ENCODE assay signal across 27 cellular contexts in genomic region chr10:127158663-127159062, GRCh38. TPM values are rescaled to one million over a fixed set of nuclear protein-coding genes. Genes with fewer than 3 reads are reported as not detected.
"Had no signal": no experiment of that assay in that cellular context is flagged by ENCODE, and none has a peak within 500 bp of the region (broad histone marks: within the 10 kb centered on the region; RNA-seq: fewer than 3 reads in every experiment).

No MANE protein-coding gene starts in this region.

- H3K27ac Mint-ChIP-seq: activated CD4-positive, alpha-beta memory T cell treated with anti-CD3 and anti-CD28 coated beads for 36 hours; activated naive CD4-positive, alpha-beta T cell treated with anti-CD3 and anti-CD28 coated beads for 36 hours; activated naive CD8-positive, alpha-beta T cell treated with anti-CD3 and anti-CD28 coated beads, Interleukin-2, amount 10 ng/mL, durations not matched to agents 7 days and 5 days; activated T-cell treated with anti-CD3 and anti-CD28 coated beads, Interleukin-2, amount 50 U/mL, for 72 hours; nephron; stimulated activated memory B cell treated with anti-CD40 and anti-IgM and Interleukin-4, amounts not matched to agents 10 μg/mL and 1 μg/mL and 100 μg/mL, for 72 hours; T-helper 17 cell had no signal

- DNase-seq: activated CD4-positive, alpha-beta memory T cell treated with anti-CD3 and anti-CD28 coated beads for 36 hours; activated CD4-positive, alpha-beta T cell treated with anti-CD3 and anti-CD28 coated beads for 48 hours; activated effector memory CD4-positive, alpha-beta T cell treated with Interleukin-2 at 50 U/mL for 16 hours; activated naive CD4-positive, alpha-beta T cell treated with anti-CD3 and anti-CD28 coated beads for 36 hours; activated naive CD8-positive, alpha-beta T cell treated with anti-CD3 and anti-CD28 coated beads, Interleukin-2, amount 10 ng/mL, durations not matched to agents 7 days and 5 days; activated T-cell treated with anti-CD3 and anti-CD28 coated beads, Interleukin-2, amount 50 U/mL, for 72 hours; central memory CD4-positive, alpha-beta T cell; dermis blood vessel endothelial cell; effector CD8-positive, alpha-beta T cell; erythroblast; kidney; midbrain; pancreas; psoas muscle; stimulated activated CD4-positive, alpha-beta T cell treated with anti-CD3 and anti-CD28 coated beads, Interleukin-2, amount 100 ng/mL, for 24 hours; stomach; T-helper 17 cell had no signal

- ATAC-seq: activated T-cell treated with anti-CD3 and anti-CD28 coated beads, Interleukin-2, amount 50 U/mL, for 72 hours; left lobe of liver; psoas muscle; stimulated activated memory B cell treated with anti-CD40 and anti-IgM and Interleukin-4, amounts not matched to agents 10 μg/mL and 1 μg/mL and 100 μg/mL, for 72 hours; T-helper 17 cell had no signal

- H3K9me3 ChIP-seq: neutrophil, pancreas, psoas muscle, right atrium auricular region, stomach, suprapubic skin, tibial nerve had no signal

- H3K36me3 Mint-ChIP-seq: activated CD4-positive, alpha-beta memory T cell treated with anti-CD3 and anti-CD28 coated beads for 36 hours; activated naive CD8-positive, alpha-beta T cell treated with anti-CD3 and anti-CD28 coated beads, Interleukin-2, amount 10 ng/mL, durations not matched to agents 7 days and 5 days; brain; stimulated activated memory B cell treated with anti-CD40 and anti-IgM and Interleukin-4, amounts not matched to agents 10 μg/mL and 1 μg/mL and 100 μg/mL, for 72 hours had no signal

- H3K4me3 Mint-ChIP-seq: activated CD4-positive, alpha-beta memory T cell treated with anti-CD3 and anti-CD28 coated beads for 36 hours; activated naive CD4-positive, alpha-beta T cell treated with anti-CD3 and anti-CD28 coated beads for 36 hours; activated naive CD8-positive, alpha-beta T cell treated with anti-CD3 and anti-CD28 coated beads, Interleukin-2, amount 10 ng/mL, durations not matched to agents 7 days and 5 days; activated T-cell treated with anti-CD3 and anti-CD28 coated beads, Interleukin-2, amount 50 U/mL, for 72 hours; brain; nephron; stimulated activated memory B cell treated with anti-CD40 and anti-IgM and Interleukin-4, amounts not matched to agents 10 μg/mL and 1 μg/mL and 100 μg/mL, for 72 hours; T-helper 17 cell had no signal

- H3K4me1 ChIP-seq: psoas muscle had no signal

- H3K27me3 ChIP-seq: neutrophil, pancreas, right atrium auricular region, stomach, suprapubic skin, tibial nerve had no signal

- H3K36me3 ChIP-seq: neutrophil, pancreas, right atrium auricular region, stomach, suprapubic skin, tibial nerve had no signal

- H3K27me3 Mint-ChIP-seq: activated CD4-positive, alpha-beta memory T cell treated with anti-CD3 and anti-CD28 coated beads for 36 hours; brain; stimulated activated memory B cell treated with anti-CD40 and anti-IgM and Interleukin-4, amounts not matched to agents 10 μg/mL and 1 μg/mL and 100 μg/mL, for 72 hours had no signal

- H3K4me1 Mint-ChIP-seq: activated naive CD8-positive, alpha-beta T cell treated with anti-CD3 and anti-CD28 coated beads, Interleukin-2, amount 10 ng/mL, durations not matched to agents 7 days and 5 days; stimulated activated memory B cell treated with anti-CD40 and anti-IgM and Interleukin-4, amounts not matched to agents 10 μg/mL and 1 μg/mL and 100 μg/mL, for 72 hours; T-helper 17 cell had no signal

- H3K9me3 Mint-ChIP-seq: activated CD4-positive, alpha-beta memory T cell treated with anti-CD3 and anti-CD28 coated beads for 36 hours; activated naive CD4-positive, alpha-beta T cell treated with anti-CD3 and anti-CD28 coated beads for 36 hours; activated naive CD8-positive, alpha-beta T cell treated with anti-CD3 and anti-CD28 coated beads, Interleukin-2, amount 10 ng/mL, durations not matched to agents 7 days and 5 days; activated T-cell treated with anti-CD3 and anti-CD28 coated beads, Interleukin-2, amount 50 U/mL, for 72 hours; brain; nephron; stimulated activated memory B cell treated with anti-CD40 and anti-IgM and Interleukin-4, amounts not matched to agents 10 μg/mL and 1 μg/mL and 100 μg/mL, for 72 hours had no signal

- H3K4me3 ChIP-seq: pancreas, psoas muscle, right atrium auricular region, stomach, suprapubic skin, tibial nerve had no signal

- FAIRE-seq: kidney, pancreas, urothelium cell line had no signal

- H3K27ac ChIP-seq: neutrophil, pancreas, psoas muscle, right atrium auricular region, stomach, suprapubic skin, tibial nerve had no signal

RNA-seq across cellular contexts. Expression of gene INSYN2A, which starts 37.7 kb away (rescaled TPM):
- total RNA-seq: activated CD4-positive, alpha-beta memory T cell treated with anti-CD3 and anti-CD28 coated beads for 36 hours; activated naive CD4-positive, alpha-beta T cell treated with anti-CD3 and anti-CD28 coated beads for 36 hours; activated naive CD8-positive, alpha-beta T cell treated with anti-CD3 and anti-CD28 coated beads, Interleukin-2, amount 10 ng/mL, durations not matched to agents 7 days and 5 days; activated T-cell treated with anti-CD3 and anti-CD28 coated beads, Interleukin-2, amount 50 U/mL, for 72 hours; dermis blood vessel endothelial cell; left lobe of liver; lung microvascular endothelial cell; T-helper 17 cell had no signal
